ENCODE assay signal across 8 cellular contexts in the genomic region with DNA sequence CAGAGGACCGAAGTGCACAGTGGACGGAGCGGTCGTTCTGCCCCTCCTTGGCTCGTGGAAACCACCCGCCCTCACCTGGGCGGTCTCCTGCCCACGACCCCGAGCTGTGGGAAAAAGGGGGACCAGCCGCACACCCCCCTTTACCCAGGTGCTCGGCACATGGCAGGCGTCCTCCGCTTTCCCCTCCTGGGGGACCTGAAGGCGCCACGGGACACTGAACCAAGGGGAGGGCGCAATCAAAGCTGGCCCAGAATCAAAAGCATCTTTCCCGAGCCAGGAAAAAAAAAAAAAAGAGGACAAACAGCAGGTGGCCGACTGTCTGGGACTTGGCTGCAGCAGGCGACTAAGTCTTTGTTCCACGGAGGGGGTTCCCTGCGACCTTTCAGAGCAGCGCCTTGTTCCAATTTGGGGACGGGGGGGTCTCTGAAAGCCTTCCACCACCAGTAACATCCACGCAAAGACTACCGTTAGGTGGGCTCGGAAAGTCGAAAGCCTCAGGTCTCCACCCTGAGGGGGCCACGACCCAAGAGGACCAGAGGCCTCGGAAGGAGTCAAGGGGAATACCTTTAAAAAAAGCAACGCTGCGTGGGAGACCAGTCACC. TPM values are rescaled to one million over a fixed set of nuclear protein-coding genes. Genes with fewer than 3 reads are reported as not detected.
DNase-seq lines count a peak whose midpoint lies in the region; ATAC-seq and TF ChIP-seq lines count a peak whose summit lies in the region.

No MANE protein-coding gene starts in this region.

- H3K4me3 ChIP-seq in BE2C (ENCODE audit: low read depth, low read length): peak overlapping the region; percentile 100
- peak overlapping the region; percentile 73 for H3K4me3 ChIP-seq in WI38 (ENCODE audit: low read depth, low read length)
- peak overlapping the region; percentile 89 for H3K4me3 ChIP-seq in fibroblast of villous mesenchyme (ENCODE audit: low read depth, low read length)
- peak overlapping the region; percentile 94 for H3K4me3 ChIP-seq in rectal smooth muscle tissue (ENCODE audit: low read length)

- H3K9me3 ChIP-seq in BE2C: no peaks in the 10 kb centered on the region

- DNase-seq in BE2C: no peak
- DNase-seq in fibroblast of villous mesenchyme (ENCODE audit: low read depth): peak; percentile 12
- DNase-seq in AML-193 (lab: John Stamatoyannopoulos, UW): no peak
- no peak for DNase-seq in NCI-H1436 treated with DMSO at 0.1 percent for 48 hours (lab: John Stamatoyannopoulos, UW)

- H3K27me3 ChIP-seq in BE2C (no peaks in the 10 kb centered on the region), rectal smooth muscle tissue (ENCODE audit: control insufficient read depth, insufficient read depth, low read length) (no peaks in the 10 kb centered on the region)

- H3K36me3 ChIP-seq in BE2C (peaks cover 15% of the 10 kb centered on the region), rectal smooth muscle tissue (ENCODE audit: control insufficient read depth, insufficient read depth, low read length) (no peaks in the 10 kb centered on the region)

- TF ChIP-seq CTCF in BE2C (IDR thresholded peaks at IDR 0.05; ENCODE audit: low read depth, low read length) (no peak), WI38 (IDR thresholded peaks at IDR 0.05; ENCODE audit: low read depth, low read length) (no peak), fibroblast of villous mesenchyme (IDR thresholded peaks at IDR 0.05; ENCODE audit: insufficient read depth, low read depth, low read length) (no peak)

- H3K4me1 ChIP-seq in BE2C (peaks cover 5% of the 10 kb centered on the region), rectal smooth muscle tissue (ENCODE audit: control insufficient read depth, insufficient read depth, low read length) (peaks cover 9% of the 10 kb centered on the region)

- H3K9ac ChIP-seq in rectal smooth muscle tissue (ENCODE audit: low read length): peak overlapping the region; percentile 77

- peak overlapping the region; percentile 92 for H3K27ac ChIP-seq in rectal smooth muscle tissue (ENCODE audit: low read depth, low read length)

- ATAC-seq in HG03354 (IDR thresholded peaks at IDR 0.05; ENCODE audit: poor library complexity, severe bottlenecking, unreplicated experiment) (peak; percentile 1), HG03460 (IDR thresholded peaks at IDR 0.05; ENCODE audit: unreplicated experiment) (no peak)

RNA-seq across cellular contexts. Expression of a gene that starts 1.1 kb away (rescaled TPM):
- 84.3 TPM for polyA plus RNA-seq in BE2C (2012; ENCODE audit: insufficient read depth, insufficient read length, low read depth)
- total RNA-seq in fibroblast of villous mesenchyme: 73.4 and 103 TPM in 2 replicates

RNA-seq across cellular contexts. Expression of a gene that starts 13.7 kb away (rescaled TPM):
- polyA plus RNA-seq in BE2C (2012; ENCODE audit: insufficient read depth, insufficient read length, low read depth): 445 TPM
- total RNA-seq in fibroblast of villous mesenchyme: 49.3 and 53.5 TPM in 2 replicates

RNA-seq across cellular contexts. Expression of a gene that starts 23.4 kb away (rescaled TPM):
- polyA plus RNA-seq in BE2C (2012; ENCODE audit: insufficient read depth, insufficient read length, low read depth): 27.1 TPM
- total RNA-seq in fibroblast of villous mesenchyme: 33.7 and 48.6 TPM in 2 replicates
